In genomic region chr22:20206709-20207215, GRCh38 we compare ENCODE assay signal across 8 cellular contexts. TPM values are rescaled to one million over a fixed set of nuclear protein-coding genes. Genes with fewer than 3 reads are reported as not detected.
DNase-seq lines count a peak whose midpoint lies in the region; ATAC-seq and TF ChIP-seq lines count a peak whose summit lies in the region.

No MANE protein-coding gene starts in this region.

- TF ChIP-seq POLR2A in upper lobe of left lung (IDR thresholded peaks at IDR 0.05) = no peak

- peak; percentile 24 for ATAC-seq in HG03342 (IDR thresholded peaks at IDR 0.05; ENCODE audit: unreplicated experiment)
- peak; percentile 72 for ATAC-seq in left lung
- ATAC-seq in upper lobe of left lung (ENCODE audit: low FRiP score in 2 of 2) = peak; percentile 1 to 32
- ATAC-seq in GM21526 (IDR thresholded peaks at IDR 0.05; ENCODE audit: low FRiP score, unreplicated experiment) = no peak

- no peaks in the 10 kb centered on the region for H3K9me3 Mint-ChIP-seq in activated naive CD8-positive, alpha-beta T cell treated with anti-CD3 and anti-CD28 coated beads for 36 hours

- peak overlapping the region; percentile 86 for H3K27ac Mint-ChIP-seq in activated naive CD8-positive, alpha-beta T cell treated with anti-CD3 and anti-CD28 coated beads for 36 hours

- intact Hi-C loops in left lung (cut with DNase I) = no loop called here

- WGBS in upper lobe of left lung, 2 donors = 42 to 50% methylated on average over 2 to 7 of the region's 9 CpGs

- H3K9me3 ChIP-seq in left lung = no peaks in the 10 kb centered on the region
- H3K9me3 ChIP-seq in upper lobe of left lung = no peaks in the 10 kb centered on the region

- peak overlapping the region; percentile 91 for H3K4me3 Mint-ChIP-seq in activated naive CD8-positive, alpha-beta T cell treated with anti-CD3 and anti-CD28 coated beads for 36 hours

- H3K4me3 ChIP-seq in left lung = peak overlapping the region; percentile 54 to 57
- H3K4me3 ChIP-seq in upper lobe of left lung = peak overlapping the region; percentile 12 to 86 (median 62)

- DNase-seq in ELR (ENCODE audit: low read depth) = peak; percentile 59
- peak; percentile 14 for DNase-seq in activated naive CD8-positive, alpha-beta T cell treated with anti-CD3 and anti-CD28 coated beads for 36 hours
- DNase-seq in left lung = peak in 1 of 2 donors; percentile 66
- peak; percentile 73 to 74 for DNase-seq in upper lobe of left lung
- DNase-seq in H4 (ENCODE audit: low spot score) = no peak
- DNase-seq in GM19238 (ENCODE audit: insufficient read length, low spot score) = no peak

- H3K36me3 ChIP-seq in left lung (no peaks in the 10 kb centered on the region), upper lobe of left lung (no peaks in the 10 kb centered on the region)

- H3K4me1 Mint-ChIP-seq in activated naive CD8-positive, alpha-beta T cell treated with anti-CD3 and anti-CD28 coated beads for 36 hours = peaks cover 17% of the 10 kb centered on the region

- peaks cover 40 to 52% of the 10 kb centered on the region in 2 donors for H3K4me1 ChIP-seq in left lung
- peaks cover 52 to 75% (median 58%) of the 10 kb centered on the region in 4 donors for H3K4me1 ChIP-seq in upper lobe of left lung

- H3K27me3 Mint-ChIP-seq in activated naive CD8-positive, alpha-beta T cell treated with anti-CD3 and anti-CD28 coated beads for 36 hours = no peaks in the 10 kb centered on the region

- H3K27ac ChIP-seq in left lung (peak overlapping the region; percentile 68 to 73), upper lobe of left lung (peak overlapping the region; percentile 78 to 92 (median 86))

- TF ChIP-seq CTCF in left lung (IDR thresholded peaks at IDR 0.05) (no peak), upper lobe of left lung (IDR thresholded peaks at IDR 0.05) (peak in 1 of 6 experiments; percentile 5)

- no peaks in the 10 kb centered on the region for H3K36me3 Mint-ChIP-seq in activated naive CD8-positive, alpha-beta T cell treated with anti-CD3 and anti-CD28 coated beads for 36 hours

- no peak for TF ChIP-seq EP300 in upper lobe of left lung (IDR thresholded peaks at IDR 0.05)

- no peaks in the 10 kb centered on the region for H3K27me3 ChIP-seq in left lung
- no peaks in the 10 kb centered on the region for H3K27me3 ChIP-seq in upper lobe of left lung

RNA-seq across cellular contexts. Expression of gene CCDC188, which starts 55.9 kb away (rescaled TPM):
- total RNA-seq in activated naive CD8-positive, alpha-beta T cell treated with anti-CD3 and anti-CD28 coated beads for 36 hours = not detected
- total RNA-seq in left lung = 1 to 10 TPM; 1.1 to 1.4 TPM
- 1 to 10 TPM in 3 of 6 donors, under 1 TPM in 3; 0.46 to 2.1 (median 1.2) TPM for total RNA-seq in upper lobe of left lung
- total RNA-seq in H4 (2014; rRNA removed; shearing (Covaris generic)) = not detected in 2 replicates

Comparison
In these comparisons a context has a peak if more than half of its experiments do, and no peak if none do; other contexts are left out.
1. DNase-seq: peak in ELR (single experiment), activated naive CD8-positive, alpha-beta T cell treated with anti-CD3 and anti-CD28 coated beads for 36 hours (single experiment) and upper lobe of left lung (2 of 2); none in H4 (single experiment) and GM19238 (single experiment).